Comparison of ENCODE assay signal across 34 cellular contexts in the genomic region with DNA sequence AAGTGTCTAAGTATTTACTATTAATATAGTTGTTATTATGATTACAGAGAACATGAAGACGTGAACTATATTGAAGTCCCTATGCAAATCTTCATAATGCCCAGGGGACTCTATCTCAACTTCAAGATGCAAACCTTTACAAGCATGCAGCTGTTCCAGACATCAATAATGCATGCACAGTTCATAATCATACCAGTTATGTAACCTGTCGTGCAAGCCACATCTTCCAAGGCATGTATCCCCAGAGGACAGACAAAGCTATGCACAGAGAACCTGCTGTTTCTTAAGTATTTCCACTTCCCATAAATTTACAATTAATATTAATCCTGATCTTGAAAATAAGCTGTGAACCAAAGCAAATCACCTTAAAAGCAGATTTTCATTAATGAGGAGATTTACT.
"Had no signal": no experiment of that assay in that cellular context is flagged by ENCODE, and none has a peak within 500 bp of the region (broad histone marks: within the 10 kb centered on the region; RNA-seq: fewer than 3 reads in every experiment).

No MANE protein-coding gene starts in this region.

- H3K27ac Mint-ChIP-seq: activated B cell treated with CpG ODN at 0.5 μM for 24 hours; activated CD8-positive, alpha-beta T cell treated with anti-CD3 and anti-CD28 coated beads for 36 hours; activated naive CD8-positive, alpha-beta T cell; activated T-helper 17 cell treated with anti-CD3 and anti-CD28 coated beads, Interleukin-2, amount 50 U/mL, for 72 hours; dendritic cell treated with granulocyte-macrophage colony-stimulating factor and Interleukin-4, amounts not matched to agents 40 ng/mL and 50 ng/mL, for 4 days; endodermal cell; T-helper 17 cell; T-helper 2 cell treated with Interferon-gamma antibody and Interleukin-4, amounts not matched to agents 5 μg/mL and 100 μg/mL, for 36 hours had no signal

- H3K27me3 Mint-ChIP-seq: activated B cell treated with CpG ODN at 0.5 μM for 24 hours; activated CD8-positive, alpha-beta T cell treated with anti-CD3 and anti-CD28 coated beads for 36 hours; activated naive CD8-positive, alpha-beta T cell; activated T-helper 17 cell treated with anti-CD3 and anti-CD28 coated beads, Interleukin-2, amount 50 U/mL, for 72 hours; central memory CD8-positive, alpha-beta T cell; dendritic cell treated with granulocyte-macrophage colony-stimulating factor and Interleukin-4, amounts not matched to agents 40 ng/mL and 50 ng/mL, for 4 days; T-helper 17 cell had no signal

- DNase-seq: activated B cell treated with CpG ODN at 0.5 μM for 24 hours; activated CD4-positive, alpha-beta T cell treated with anti-CD3 and anti-CD28 coated beads for 48 hours; activated CD4-positive, alpha-beta T cell treated with anti-CD3 and anti-CD28 coated beads, Interleukin-2, amount 50 U/mL, for 1 hour; activated CD4-positive, alpha-beta T cell treated with anti-CD3 and anti-CD28 coated beads, Interleukin-2, amount 50 U/mL, for 48 hours; activated CD8-positive, alpha-beta memory T cell treated with anti-CD3 and anti-CD28 coated beads for 24 hours; activated CD8-positive, alpha-beta T cell treated with anti-CD3 and anti-CD28 coated beads for 36 hours; activated effector memory CD4-positive, alpha-beta T cell treated with Interleukin-2 at 50 U/mL for 16 hours; activated gamma-delta T cell treated with Interleukin-2 at 50 U/mL for 16 hours; activated naive CD4-positive, alpha-beta T cell treated with anti-CD3 and anti-CD28 coated beads, Interleukin-2, amount 50 U/mL, for 16 hours; activated naive CD4-positive, alpha-beta T cell treated with Interleukin-2 at 50 U/mL for 16 hours; activated T-cell treated with anti-CD3 and anti-CD28 coated beads, Interleukin-2, amount 50 U/mL, for 4 hours; amniotic stem cell; anterior cingulate cortex; brain microvascular endothelial cell; dorsolateral prefrontal cortex; effector memory CD4-positive, alpha-beta T cell; endodermal cell; foreskin fibroblast; glutamatergic neuron; heart left ventricle; T-helper 17 cell; T1000; WERI-Rb-1 had no signal

- H3K4me3 ChIP-seq: coronary artery, dorsolateral prefrontal cortex, heart left ventricle had no signal

- H3K27ac ChIP-seq: brain microvascular endothelial cell, coronary artery, dorsolateral prefrontal cortex, heart left ventricle, WERI-Rb-1 had no signal

- H3K4me3 Mint-ChIP-seq: activated B cell treated with CpG ODN at 0.5 μM for 24 hours; activated CD8-positive, alpha-beta T cell treated with anti-CD3 and anti-CD28 coated beads for 36 hours; activated naive CD8-positive, alpha-beta T cell; activated T-cell treated with anti-CD3 and anti-CD28 coated beads, Interleukin-2, amount 50 U/mL, for 4 hours; activated T-helper 17 cell treated with anti-CD3 and anti-CD28 coated beads, Interleukin-2, amount 50 U/mL, for 72 hours; central memory CD8-positive, alpha-beta T cell; dendritic cell treated with granulocyte-macrophage colony-stimulating factor and Interleukin-4, amounts not matched to agents 40 ng/mL and 50 ng/mL, for 4 days; endodermal cell; T-helper 17 cell; T-helper 2 cell treated with Interferon-gamma antibody and Interleukin-4, amounts not matched to agents 5 μg/mL and 100 μg/mL, for 36 hours had no signal

- H3K36me3 ChIP-seq: brain microvascular endothelial cell, heart left ventricle, WERI-Rb-1 had no signal

- H3K4me1 ChIP-seq: heart left ventricle had no signal

- H3K36me3 Mint-ChIP-seq: activated naive CD8-positive, alpha-beta T cell had no signal

- H3K27me3 ChIP-seq: brain microvascular endothelial cell, dorsolateral prefrontal cortex, heart left ventricle had no signal

- FAIRE-seq: astrocyte, bronchial epithelial cell, frontal cortex had no signal

- H3K9me3 Mint-ChIP-seq: activated B cell treated with CpG ODN at 0.5 μM for 24 hours; dendritic cell treated with granulocyte-macrophage colony-stimulating factor and Interleukin-4, amounts not matched to agents 40 ng/mL and 50 ng/mL, for 4 days; endodermal cell had no signal

- H3K4me1 Mint-ChIP-seq: activated T-helper 17 cell treated with anti-CD3 and anti-CD28 coated beads, Interleukin-2, amount 50 U/mL, for 72 hours; central memory CD8-positive, alpha-beta T cell; endodermal cell; T-helper 17 cell had no signal

- ATAC-seq: activated CD4-positive, CD25-positive, alpha-beta regulatory T cell treated with anti-CD3 and anti-CD28 coated beads, Interleukin-2, amount 50 U/mL, for 24 hours; activated CD8-positive, alpha-beta T cell treated with anti-CD3 and anti-CD28 coated beads for 36 hours; activated T-cell treated with anti-CD3 and anti-CD28 coated beads, Interleukin-2, amount 50 U/mL, for 4 hours; activated T-helper 17 cell treated with anti-CD3 and anti-CD28 coated beads, Interleukin-2, amount 50 U/mL, for 72 hours; esophagus mucosa; heart left ventricle; T-helper 17 cell had no signal
